In the genomic region with DNA sequence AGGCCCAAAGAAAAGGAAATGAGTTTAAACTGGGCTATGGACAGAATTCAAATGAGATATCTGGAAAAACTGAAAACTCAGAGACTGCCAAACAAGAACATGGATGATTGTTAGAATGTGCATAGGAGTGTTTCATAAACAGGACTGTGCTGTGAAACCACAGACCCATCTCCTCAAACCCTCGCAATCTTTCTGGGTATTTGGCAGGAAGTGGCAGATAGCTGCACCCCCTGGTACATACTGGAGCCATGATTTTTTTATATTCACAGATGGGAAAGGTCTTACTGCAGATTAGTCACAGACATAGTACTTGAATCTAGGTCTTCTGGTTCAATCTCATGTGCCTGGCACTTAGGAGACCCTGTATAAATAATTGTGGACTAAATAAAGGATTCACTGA, we compare ENCODE assay signal across 9 cellular contexts.
DNase-seq lines count a peak whose midpoint lies in the region; ATAC-seq and TF ChIP-seq lines count a peak whose summit lies in the region.
"Had no signal": no experiment of that assay in that cellular context is flagged by ENCODE, and none has a peak within 500 bp of the region (broad histone marks: within the 10 kb centered on the region; RNA-seq: fewer than 3 reads in every experiment).

No MANE protein-coding gene starts in this region.

- DNase-seq in A673 (ENCODE audit: low spot score): no peak
- peak; percentile 41 for DNase-seq in activated CD4-positive, alpha-beta T cell treated with anti-CD3 and anti-CD28 coated beads for 48 hours
- DNase-seq in fibroblast of villous mesenchyme (ENCODE audit: low read depth): peak; percentile 23
- no peak for DNase-seq in GM19238 (ENCODE audit: insufficient read length, low spot score)
- DNase-seq in NCI-H345 treated with DMSO at 0.1 percent for 48 hours (lab: John Stamatoyannopoulos, UW; ENCODE audit: unreplicated experiment): no peak
- DNase-seq: NCI-H2227 treated with DMSO at 0.1 percent for 48 hours had no signal

- BruUV-seq in A673 (replicated peaks; lab: Mats Ljungman, UMichigan): TSS peak; percentile 21

- no peaks in the 10 kb centered on the region for H3K9me3 ChIP-seq in A673 (ENCODE audit: low read depth, low read length, poor library complexity, severe bottlenecking)

- peaks cover 17% of the 10 kb centered on the region for H3K4me1 ChIP-seq in A673 (ENCODE audit: insufficient read depth, low read length, poor library complexity, severe bottlenecking)

- H3K4me3 ChIP-seq in A673 (ENCODE audit: low read depth, low read length, poor library complexity, severe bottlenecking): no peak overlapping the region
- H3K4me3 ChIP-seq in fibroblast of villous mesenchyme (ENCODE audit: low read depth, low read length): no peak overlapping the region

- no peaks in the 10 kb centered on the region for H3K27me3 ChIP-seq in A673 (replicated peaks; ENCODE audit: insufficient read depth, low read depth, low read length, poor library complexity)

- no peaks in the 10 kb centered on the region for H3K9me3 Mint-ChIP-seq in IgD-negative memory B cell

- H3K27ac Mint-ChIP-seq in IgD-negative memory B cell: peak overlapping the region; percentile 10 to 81 (median 26)

- POLR2A ChIA-PET in A673 (lab: Charles Lee; ENCODE audit: low non-redundant PET): no interaction called here

- H3K4me1 Mint-ChIP-seq in IgD-negative memory B cell: peaks cover 38 to 44% (median 38%) of the 10 kb centered on the region in 3 donors

- ATAC-seq in HG02759 (IDR thresholded peaks at IDR 0.05; ENCODE audit: unreplicated experiment) (no peak), HG03460 (IDR thresholded peaks at IDR 0.05; ENCODE audit: unreplicated experiment) (no peak)

- intact Hi-C loops in A673 (cut with micrococcal nuclease; ENCODE audit: unreplicated experiment): no loop called here

- CTCF ChIA-PET in A673 (lab: Charles Lee): no interaction called here

- no peaks in the 10 kb centered on the region for H3K36me3 ChIP-seq in A673 (ENCODE audit: insufficient read depth, low read length, poor library complexity, severe bottlenecking)

- TF ChIP-seq CTCF in A673 (conservative IDR thresholded peaks at IDR 0.05; ENCODE audit: low read depth, low read length): no peak
- no peak for TF ChIP-seq CTCF in fibroblast of villous mesenchyme (IDR thresholded peaks at IDR 0.05; ENCODE audit: insufficient read depth, low read depth, low read length)

- H3K27me3 Mint-ChIP-seq in IgD-negative memory B cell: no peaks in the 10 kb centered on the region

- peaks cover 5% of the 10 kb centered on the region for H3K36me3 Mint-ChIP-seq in IgD-negative memory B cell

- H3K4me3 Mint-ChIP-seq in IgD-negative memory B cell: peak overlapping the region in 1 of 4 donors; percentile 12

- H3K27ac ChIP-seq in A673 (ENCODE audit: low read depth, low read length, poor library complexity, severe bottlenecking): no peak overlapping the region

Comparison
In these comparisons a context has a peak if more than half of its experiments do, and no peak if none do; other contexts are left out.
1. DNase-seq: peak in activated CD4-positive, alpha-beta T cell treated with anti-CD3 and anti-CD28 coated beads for 48 hours (single experiment) and fibroblast of villous mesenchyme (single experiment); none in A673 (single experiment), GM19238 (single experiment) and NCI-H345 treated with DMSO at 0.1 percent for 48 hours (single experiment).